In the genomic region with DNA sequence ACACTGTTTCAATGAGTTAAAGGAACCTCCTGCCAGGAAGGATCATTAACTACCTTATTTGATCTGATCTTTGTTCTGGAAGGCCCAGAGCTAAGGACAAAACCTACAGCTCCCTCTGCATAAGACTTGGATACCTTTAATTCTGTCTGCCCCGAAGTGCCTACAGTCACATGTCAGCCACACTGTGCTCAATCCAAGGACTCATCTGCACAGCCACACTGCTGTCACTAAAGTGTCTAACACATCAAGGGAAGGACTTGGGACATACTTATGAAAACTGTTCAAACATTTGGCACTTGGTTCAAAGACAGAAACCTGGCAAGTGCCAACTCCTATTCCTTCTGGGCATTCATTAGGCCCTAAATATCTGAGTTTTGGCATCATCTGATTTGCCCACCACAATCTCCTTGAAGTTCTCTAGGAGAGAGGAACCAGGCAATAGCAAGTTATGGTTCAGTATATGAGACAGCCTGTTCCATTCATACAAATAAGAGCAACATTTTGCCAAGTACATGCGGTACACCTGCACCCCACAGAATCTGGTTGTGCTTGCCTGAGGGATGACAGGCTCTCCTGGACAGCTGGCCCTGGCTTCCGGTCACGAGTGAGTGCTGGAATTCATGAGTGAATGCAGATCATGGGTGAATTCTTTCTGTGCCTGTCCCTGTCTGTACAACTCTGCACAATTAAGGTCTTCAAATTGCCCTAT, we compare ENCODE assay signal across 20 cellular contexts.
DNase-seq lines count a peak whose midpoint lies in the region; ATAC-seq and TF ChIP-seq lines count a peak whose summit lies in the region.
"Had no signal": no experiment of that assay in that cellular context is flagged by ENCODE, and none has a peak within 500 bp of the region (broad histone marks: within the 10 kb centered on the region; RNA-seq: fewer than 3 reads in every experiment).

No MANE protein-coding gene starts in this region.

- no peak for TF ChIP-seq EP300 in esophagus muscularis mucosa (IDR thresholded peaks at IDR 0.05)

- H3K27ac ChIP-seq in esophagus muscularis mucosa (replicated peaks in 1 of 4) = no peak overlapping the region
- H3K27ac ChIP-seq in trophoblast cell (ENCODE audit: low read depth, low read length) = no peak overlapping the region
- H3K27ac ChIP-seq: BLaER1 treated with 17β-estradiol and CSF1 and Interleukin-3, amounts not matched to agents 10 nM and 100 nM had no signal

- no peaks in the 10 kb centered on the region for H3K4me1 ChIP-seq in esophagus muscularis mucosa
- H3K4me1 ChIP-seq in trophoblast cell (ENCODE audit: control insufficient read depth in 1 of 2, insufficient read depth in 2 of 2, low read length in 2 of 2) = peaks cover 0 to 16% of the 10 kb centered on the region in 2 experiments
- H3K4me1 ChIP-seq: Caco-2 had no signal

- no peak for TF ChIP-seq CTCF in esophagus muscularis mucosa (IDR thresholded peaks at IDR 0.05)

- WGBS in esophagus muscularis mucosa = 98% methylated on average over 4 of the region's 4 CpGs
- no CpG with 5 or more reads among the region's 4 CpGs for WGBS in trophoblast cell (ENCODE audit: extremely low coverage, insufficient coverage, insufficient read length)

- peaks cover 2% of the 10 kb centered on the region for H3K27me3 Mint-ChIP-seq in activated CD4-positive, alpha-beta T cell treated with anti-CD3 and anti-CD28 coated beads, Interleukin-2, amount 10 ng/mL, durations not matched to agents 24 days and 14 days
- peaks cover 12% of the 10 kb centered on the region for H3K27me3 Mint-ChIP-seq in activated CD4-positive, alpha-beta T cell treated with anti-CD3 and anti-CD28 coated beads for 36 hours

- no peak overlapping the region for H4K91ac ChIP-seq in trophoblast cell (ENCODE audit: low read depth, low read length)

- H3K9me3 ChIP-seq in esophagus muscularis mucosa (no peaks in the 10 kb centered on the region), trophoblast cell (ENCODE audit: insufficient read depth, low read depth, low read length) (peaks cover 5% of the 10 kb centered on the region)
- H3K9me3 ChIP-seq: Caco-2 had no signal

- H4K8ac ChIP-seq in trophoblast cell (ENCODE audit: low read depth, low read length) = no peak overlapping the region

- H3K9me3 Mint-ChIP-seq in activated CD4-positive, alpha-beta T cell treated with anti-CD3 and anti-CD28 coated beads, Interleukin-2, amount 10 ng/mL, durations not matched to agents 24 days and 14 days = no peaks in the 10 kb centered on the region
- peaks cover 5% of the 10 kb centered on the region for H3K9me3 Mint-ChIP-seq in activated CD4-positive, alpha-beta T cell treated with anti-CD3 and anti-CD28 coated beads for 36 hours (ENCODE audit: low read depth)

- H3K4me2 ChIP-seq in trophoblast cell (ENCODE audit: low read length) = no peak overlapping the region

- H2BK5ac ChIP-seq in trophoblast cell (ENCODE audit: low read depth, low read length, poor library complexity) = no peak overlapping the region

- H2AFZ ChIP-seq in trophoblast cell (ENCODE audit: insufficient read depth, low read length, poor library complexity) = no peak overlapping the region

- H3K36me3 Mint-ChIP-seq in activated CD4-positive, alpha-beta T cell treated with anti-CD3 and anti-CD28 coated beads, Interleukin-2, amount 10 ng/mL, durations not matched to agents 24 days and 14 days (ENCODE audit: low read depth) = no peaks in the 10 kb centered on the region
- H3K36me3 Mint-ChIP-seq in activated CD4-positive, alpha-beta T cell treated with anti-CD3 and anti-CD28 coated beads for 36 hours (ENCODE audit: low read depth) = no peaks in the 10 kb centered on the region
- H3K36me3 Mint-ChIP-seq: CD4-positive, alpha-beta memory T cell had no signal

- peak overlapping the region; percentile 56 for H3K9ac ChIP-seq in trophoblast cell (ENCODE audit: low read length)
- H3K9ac ChIP-seq: BLaER1 treated with 17β-estradiol and CSF1 and Interleukin-3, amounts not matched to agents 10 nM and 100 nM had no signal

- CTCF ChIA-PET in activated CD4-positive, alpha-beta T cell treated with anti-CD3 and anti-CD28 coated beads for 36 hours (lab: Charles Lee) = no interaction called here

- no peak overlapping the region for H3K14ac ChIP-seq in trophoblast cell (ENCODE audit: low read length)

- H3K23ac ChIP-seq in trophoblast cell (ENCODE audit: low read length) = no peak overlapping the region

- no peak for ATAC-seq in activated CD4-positive, alpha-beta T cell treated with anti-CD3 and anti-CD28 coated beads for 36 hours
- peak; percentile 64 for ATAC-seq in left ventricle myocardium superior
- ATAC-seq: HCT116 had no signal

- no peak overlapping the region for H3K18ac ChIP-seq in trophoblast cell (ENCODE audit: low read length)

- H3K4me1 Mint-ChIP-seq in activated CD4-positive, alpha-beta T cell treated with anti-CD3 and anti-CD28 coated beads, Interleukin-2, amount 10 ng/mL, durations not matched to agents 24 days and 14 days = no peaks in the 10 kb centered on the region
- H3K4me1 Mint-ChIP-seq in activated CD4-positive, alpha-beta T cell treated with anti-CD3 and anti-CD28 coated beads for 36 hours = no peaks in the 10 kb centered on the region

- intact Hi-C loops in activated CD4-positive, alpha-beta T cell treated with anti-CD3 and anti-CD28 coated beads, Interleukin-2, amount 10 ng/mL, durations not matched to agents 24 days and 14 days (cut with micrococcal nuclease) = no loop called here
- intact Hi-C loops in activated CD4-positive, alpha-beta T cell treated with anti-CD3 and anti-CD28 coated beads for 36 hours (cut with DNase I, micrococcal nuclease) = no loop called here
- intact Hi-C loops in esophagus muscularis mucosa (cut with DNase I) (no loop called here), left ventricle myocardium superior (cut with micrococcal nuclease) (no loop called here)

- DNase-seq in activated CD4-positive, alpha-beta T cell treated with anti-CD3 and anti-CD28 coated beads, Interleukin-2, amount 10 ng/mL, durations not matched to agents 24 days and 14 days = peak; percentile 20
- no peak for DNase-seq in activated CD4-positive, alpha-beta T cell treated with anti-CD3 and anti-CD28 coated beads for 36 hours
- DNase-seq in esophagus muscularis mucosa (ENCODE audit: extremely low spot score) (peak; percentile 53), left ventricle myocardium superior (peak; percentile 61), trophoblast cell (no peak), KG1 (lab: John Stamatoyannopoulos, UW) (no peak), cortex of kidney (lab: John Stamatoyannopoulos, UW) (no peak), NCI-H146 (lab: John Stamatoyannopoulos, UW) (no peak)
- DNase-seq: 8988T; Caco-2; CD4-positive, alpha-beta memory T cell; DMS 273 treated with DMSO at 0.1 percent for 48 hours; DND-41; GOT3; NCI-H1105; NCI-H2029 treated with DMSO at 0.1 percent for 48 hours; NCI-H524 treated with DMSO at 0.1 percent for 48 hours; SHP77 had no signal

- H2BK120ac ChIP-seq in trophoblast cell (ENCODE audit: insufficient read depth, low read length, poor library complexity) = no peak overlapping the region

- no peaks in the 10 kb centered on the region for H3K79me2 ChIP-seq in trophoblast cell (ENCODE audit: control insufficient read depth, insufficient read depth, low read length, poor library complexity)

- H2BK12ac ChIP-seq in trophoblast cell (ENCODE audit: low read length) = no peak overlapping the region

- no peak overlapping the region for H4K12ac ChIP-seq in trophoblast cell (ENCODE audit: low read depth, low read length)

- no peak overlapping the region for H2AK5ac ChIP-seq in trophoblast cell (ENCODE audit: low read length)

- no peaks in the 10 kb centered on the region for H3K36me3 ChIP-seq in esophagus muscularis mucosa
- H3K36me3 ChIP-seq in trophoblast cell (ENCODE audit: control insufficient read depth in 1 of 2, insufficient read depth in 2 of 2, low read length in 2 of 2) = no peaks in the 10 kb centered on the region
- H3K36me3 ChIP-seq: BLaER1 treated with 17β-estradiol and CSF1 and Interleukin-3, amounts not matched to agents 10 nM and 100 nM had no signal

- no peak for TF ChIP-seq POLR2A in esophagus muscularis mucosa (IDR thresholded peaks at IDR 0.05; ENCODE audit: low read depth)

- H3K4ac ChIP-seq in trophoblast cell (ENCODE audit: low read depth, low read length) = no peak overlapping the region

- POLR2A ChIA-PET in activated CD4-positive, alpha-beta T cell treated with anti-CD3 and anti-CD28 coated beads for 36 hours (lab: Charles Lee) = no interaction called here

- H3K27me3 ChIP-seq in esophagus muscularis mucosa = no peaks in the 10 kb centered on the region
- H3K27me3 ChIP-seq in trophoblast cell (ENCODE audit: insufficient read depth, low read length) = no peaks in the 10 kb centered on the region
- H3K27me3 ChIP-seq: BLaER1 treated with 17β-estradiol and CSF1 and Interleukin-3, amounts not matched to agents 10 nM and 100 nM had no signal

- H3K4me3 Mint-ChIP-seq in activated CD4-positive, alpha-beta T cell treated with anti-CD3 and anti-CD28 coated beads, Interleukin-2, amount 10 ng/mL, durations not matched to agents 24 days and 14 days = no peak overlapping the region
- H3K4me3 Mint-ChIP-seq in activated CD4-positive, alpha-beta T cell treated with anti-CD3 and anti-CD28 coated beads for 36 hours = no peak overlapping the region
- H3K4me3 Mint-ChIP-seq: CD4-positive, alpha-beta memory T cell had no signal

- H3K4me3 ChIP-seq in esophagus muscularis mucosa (no peak overlapping the region), trophoblast cell (ENCODE audit: low read depth, low read length) (no peak overlapping the region)
- H3K4me3 ChIP-seq: BLaER1 treated with 17β-estradiol and CSF1 and Interleukin-3, amounts not matched to agents 10 nM and 100 nM had no signal

- H3K27ac Mint-ChIP-seq in activated CD4-positive, alpha-beta T cell treated with anti-CD3 and anti-CD28 coated beads, Interleukin-2, amount 10 ng/mL, durations not matched to agents 24 days and 14 days = no peak overlapping the region
- H3K27ac Mint-ChIP-seq in activated CD4-positive, alpha-beta T cell treated with anti-CD3 and anti-CD28 coated beads for 36 hours = no peak overlapping the region
- H3K27ac Mint-ChIP-seq: CD4-positive, alpha-beta memory T cell had no signal

- peaks cover 2% of the 10 kb centered on the region for H3K79me1 ChIP-seq in trophoblast cell (ENCODE audit: low read length)

Comparison
In these comparisons a context has a peak if more than half of its experiments do, and no peak if none do; other contexts are left out.
1. DNase-seq: peak in activated CD4-positive, alpha-beta T cell treated with anti-CD3 and anti-CD28 coated beads, Interleukin-2, amount 10 ng/mL, durations not matched to agents 24 days and 14 days (single experiment), esophagus muscularis mucosa (single experiment) and left ventricle myocardium superior (single experiment); none in activated CD4-positive, alpha-beta T cell treated with anti-CD3 and anti-CD28 coated beads for 36 hours (single experiment), trophoblast cell (0 of 2), KG1 (single experiment), cortex of kidney (single experiment) and NCI-H146 (single experiment).